ENCODE assay signal across 10 cellular contexts in the genomic region with DNA sequence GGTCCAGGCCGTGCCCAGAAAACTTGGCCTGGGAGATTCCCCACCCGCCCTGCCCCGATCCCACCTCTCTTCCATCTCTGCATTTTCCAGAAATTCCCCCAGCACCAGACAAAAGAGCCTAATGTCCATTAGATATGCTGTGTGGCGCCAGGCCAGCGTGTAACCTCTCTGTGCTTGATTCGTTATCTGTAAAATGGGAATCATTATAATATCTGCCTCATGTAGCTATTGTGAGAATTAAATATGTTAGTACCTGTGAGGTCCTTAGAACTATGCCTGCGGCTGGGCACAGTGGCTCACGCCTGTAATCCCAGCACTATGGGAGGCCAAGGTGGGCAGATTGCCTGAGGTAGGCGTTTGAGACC. TPM values are rescaled to one million over a fixed set of nuclear protein-coding genes. Genes with fewer than 3 reads are reported as not detected.
DNase-seq lines count a peak whose midpoint lies in the region; ATAC-seq and TF ChIP-seq lines count a peak whose summit lies in the region.
"Had no signal": no experiment of that assay in that cellular context is flagged by ENCODE, and none has a peak within 500 bp of the region (broad histone marks: within the 10 kb centered on the region; RNA-seq: fewer than 3 reads in every experiment).

No MANE protein-coding gene starts in this region.

- H3K4me1 ChIP-seq in prostate gland (replicated peaks) (no peaks in the 10 kb centered on the region), suprapubic skin (peaks cover 19% of the 10 kb centered on the region)

- intact Hi-C loops in activated CD4-positive, alpha-beta T cell treated with anti-CD3 and anti-CD28 coated beads for 36 hours (cut with DNase I, micrococcal nuclease): loop anchor here (1.0 to 5.0 kb wide), 3 partner anchors 89 to 213 kb away; no protein-coding TSS in a partner anchor
- intact Hi-C loops in prostate gland (cut with DNase I): loop anchor here (1.0 to 5.0 kb wide), 5 partner anchors 56 to 211 kb away; a partner anchor contains a TSS

- peak overlapping the region; percentile 98 for H3K27ac Mint-ChIP-seq in activated CD4-positive, alpha-beta T cell treated with anti-CD3 and anti-CD28 coated beads for 36 hours
- H3K27ac Mint-ChIP-seq in IgD-negative memory B cell: peak overlapping the region; percentile 93 to 97 (median 94)
- H3K27ac Mint-ChIP-seq in activated naive CD8-positive, alpha-beta T cell treated with anti-CD3 and anti-CD28 coated beads for 36 hours: peak overlapping the region; percentile 99

- WGBS in prostate gland: 45% methylated on average over 9 of the region's 9 CpGs
- WGBS in suprapubic skin: 51% methylated on average over 9 of the region's 9 CpGs

- TF ChIP-seq CTCF in omental fat pad (IDR thresholded peaks at IDR 0.05) (no peak), prostate gland (IDR thresholded peaks at IDR 0.05) (no peak), suprapubic skin (IDR thresholded peaks at IDR 0.05) (no peak)

- TF ChIP-seq POLR2A in prostate gland (IDR thresholded peaks at IDR 0.05) (no peak), suprapubic skin (IDR thresholded peaks at IDR 0.05) (no peak)

- DNase-seq in activated CD4-positive, alpha-beta T cell treated with anti-CD3 and anti-CD28 coated beads for 36 hours: no peak
- DNase-seq in activated CD4-positive, alpha-beta T cell treated with anti-CD3 and anti-CD28 coated beads, Interleukin-2, amount 50 U/mL, for 1 hour: no peak
- DNase-seq in activated naive CD8-positive, alpha-beta T cell treated with anti-CD3 and anti-CD28 coated beads for 36 hours: no peak
- DNase-seq in omental fat pad (ENCODE audit: low spot score) (peak; percentile 12), prostate gland (ENCODE audit: low spot score) (no peak), suprapubic skin (ENCODE audit: low spot score in 2 of 2) (no peak), NCI-H2029 treated with DMSO at 0.1 percent for 48 hours (lab: John Stamatoyannopoulos, UW) (no peak)

- H3K36me3 Mint-ChIP-seq in activated CD4-positive, alpha-beta T cell treated with anti-CD3 and anti-CD28 coated beads for 36 hours (ENCODE audit: low read depth): peaks cover 47% of the 10 kb centered on the region
- no peaks in the 10 kb centered on the region for H3K36me3 Mint-ChIP-seq in IgD-negative memory B cell
- peaks cover 50% of the 10 kb centered on the region for H3K36me3 Mint-ChIP-seq in activated naive CD8-positive, alpha-beta T cell treated with anti-CD3 and anti-CD28 coated beads for 36 hours

- H3K9me3 ChIP-seq in prostate gland (no peaks in the 10 kb centered on the region), suprapubic skin (no peaks in the 10 kb centered on the region)
- H3K9me3 ChIP-seq: adrenal gland, tibial artery had no signal

- H3K27me3 ChIP-seq in prostate gland (replicated peaks; ENCODE audit: insufficient read depth) (no peaks in the 10 kb centered on the region), suprapubic skin (no peaks in the 10 kb centered on the region)
- H3K27me3 ChIP-seq: adrenal gland, tibial artery had no signal

- no peak for ATAC-seq in activated CD4-positive, alpha-beta T cell treated with anti-CD3 and anti-CD28 coated beads for 36 hours
- ATAC-seq in omental fat pad (ENCODE audit: low FRiP score): no peak

- H3K27ac ChIP-seq in prostate gland: no peak overlapping the region
- H3K27ac ChIP-seq in suprapubic skin: no peak overlapping the region

- peaks cover 12% of the 10 kb centered on the region for H3K9me3 Mint-ChIP-seq in activated CD4-positive, alpha-beta T cell treated with anti-CD3 and anti-CD28 coated beads for 36 hours (ENCODE audit: low read depth)
- H3K9me3 Mint-ChIP-seq in IgD-negative memory B cell: peaks cover 0 to 10% (median 0%) of the 10 kb centered on the region in 3 donors
- H3K9me3 Mint-ChIP-seq in activated naive CD8-positive, alpha-beta T cell treated with anti-CD3 and anti-CD28 coated beads for 36 hours: peaks cover 18% of the 10 kb centered on the region

- POLR2A ChIA-PET in activated CD4-positive, alpha-beta T cell treated with anti-CD3 and anti-CD28 coated beads for 36 hours (lab: Charles Lee): interaction anchor here (0.7 to 4.1 kb wide), 13 partner anchors 10 to 189 kb away, joined by 3 to 103 read pairs (median 5); a partner anchor contains a TSS

- H3K4me1 Mint-ChIP-seq in activated CD4-positive, alpha-beta T cell treated with anti-CD3 and anti-CD28 coated beads for 36 hours: peaks cover 78% of the 10 kb centered on the region
- peaks cover 8 to 15% (median 13%) of the 10 kb centered on the region in 3 donors for H3K4me1 Mint-ChIP-seq in IgD-negative memory B cell
- H3K4me1 Mint-ChIP-seq in activated naive CD8-positive, alpha-beta T cell treated with anti-CD3 and anti-CD28 coated beads for 36 hours: peaks cover 59% of the 10 kb centered on the region

- H3K4me3 Mint-ChIP-seq in activated CD4-positive, alpha-beta T cell treated with anti-CD3 and anti-CD28 coated beads for 36 hours: peak overlapping the region; percentile 58
- H3K4me3 Mint-ChIP-seq in IgD-negative memory B cell: peak overlapping the region in 3 of 4 donors; percentile 71 to 90 (median 77)
- peak overlapping the region; percentile 33 for H3K4me3 Mint-ChIP-seq in activated naive CD8-positive, alpha-beta T cell treated with anti-CD3 and anti-CD28 coated beads for 36 hours

- no peak for TF ChIP-seq EP300 in suprapubic skin (IDR thresholded peaks at IDR 0.05)

- CTCF ChIA-PET in activated CD4-positive, alpha-beta T cell treated with anti-CD3 and anti-CD28 coated beads for 36 hours (lab: Charles Lee): interaction anchor here (0.7 to 6.6 kb wide), 29 partner anchors 10 to 217 kb away, joined by 3 to 61 read pairs (median 5); a partner anchor contains a TSS

- H3K36me3 ChIP-seq in prostate gland (peaks cover 0 to under 1% of the 10 kb centered on the region in 2 donors), suprapubic skin (peaks cover 2% of the 10 kb centered on the region)

- H3K4me3 ChIP-seq in prostate gland (no peak overlapping the region), suprapubic skin (no peak overlapping the region)

- no peaks in the 10 kb centered on the region for H3K27me3 Mint-ChIP-seq in activated CD4-positive, alpha-beta T cell treated with anti-CD3 and anti-CD28 coated beads for 36 hours
- peaks cover 1% of the 10 kb centered on the region for H3K27me3 Mint-ChIP-seq in IgD-negative memory B cell
- H3K27me3 Mint-ChIP-seq in activated naive CD8-positive, alpha-beta T cell treated with anti-CD3 and anti-CD28 coated beads for 36 hours: no peaks in the 10 kb centered on the region

RNA-seq across cellular contexts. Expression of a gene that starts 33.6 kb away (rescaled TPM):
- 10 to 100 TPM; 61.8 to 73.5 TPM for total RNA-seq in activated CD4-positive, alpha-beta T cell treated with anti-CD3 and anti-CD28 coated beads for 36 hours
- polyA plus RNA-seq in IgD-negative memory B cell: 2.2 TPM
- 10 to 100 TPM; 99.3 to 99.5 TPM for total RNA-seq in activated naive CD8-positive, alpha-beta T cell treated with anti-CD3 and anti-CD28 coated beads for 36 hours
- total RNA-seq in omental fat pad (1 to 10 TPM in 1 of 4 donors, under 1 TPM in 2, not detected in 1; 0.19 to 1.3 (median 0.25) TPM), prostate gland (under 1 TPM; 0.32 to 0.57 TPM), suprapubic skin (1 to 10 TPM in 1 of 4 donors, under 1 TPM in 3; 0.08 to 1.2 (median 0.23) TPM)

RNA-seq across cellular contexts. Expression of a gene that starts 54.6 kb away (rescaled TPM):
- 100 to 1,000 TPM; 185 to 229 TPM for total RNA-seq in activated CD4-positive, alpha-beta T cell treated with anti-CD3 and anti-CD28 coated beads for 36 hours
- polyA plus RNA-seq in IgD-negative memory B cell: 69.6 TPM
- 100 to 1,000 TPM; 183 to 190 TPM for total RNA-seq in activated naive CD8-positive, alpha-beta T cell treated with anti-CD3 and anti-CD28 coated beads for 36 hours
- 100 to 1,000 TPM in 1 of 4 donors, 10 to 100 TPM in 3; 36.9 to 162 (median 47.3) TPM for total RNA-seq in omental fat pad
- total RNA-seq in prostate gland: 10 to 100 TPM; 30.7 to 89.2 TPM
- total RNA-seq in suprapubic skin: 10 to 100 TPM; 27.2 to 32.8 (median 30.5) TPM

Comparison
In these comparisons a context has a peak if more than half of its experiments do, and no peak if none do; other contexts are left out.
1. RNA of a gene that starts 33.6 kb away (total RNA-seq): 99.3 to 99.5 TPM in activated naive CD8-positive, alpha-beta T cell treated with anti-CD3 and anti-CD28 coated beads for 36 hours and 61.8 to 73.5 TPM in activated CD4-positive, alpha-beta T cell treated with anti-CD3 and anti-CD28 coated beads for 36 hours; 0.32 to 0.57 TPM in prostate gland, 0.08 to 1.2 TPM in suprapubic skin and 0.19 to 1.3 TPM in omental fat pad; every median in the first group is over 10 times any median in the second.
2. Peak in every context shown above with its lines, with median percentiles within 50 percentile points of each other: H3K27ac Mint-ChIP-seq and H3K4me3 Mint-ChIP-seq.